ENCODE assay signal across 8 cellular contexts in genomic region chr2:42906557-42907380, GRCh38.
A peak's percentile ranks its signal among the peaks of the same experiment; 100 is the strongest.
DNase-seq lines count a peak whose midpoint lies in the region; ATAC-seq, FAIRE-seq and TF ChIP-seq lines count a peak whose summit lies in the region.

No MANE protein-coding gene starts in this region.

- no peaks in the 10 kb centered on the region for H3K36me3 ChIP-seq in smooth muscle cell (ENCODE audit: low read depth)

- H3K27me3 Mint-ChIP-seq in endothelial cell (ENCODE audit: unreplicated experiment) = peaks cover 3% of the 10 kb centered on the region

- no peak overlapping the region for H3K27ac Mint-ChIP-seq in endothelial cell (ENCODE audit: unreplicated experiment)

- H3K4me1 Mint-ChIP-seq in endothelial cell (ENCODE audit: unreplicated experiment) = peaks cover 26% of the 10 kb centered on the region

- no peak overlapping the region for H3K4me3 Mint-ChIP-seq in endothelial cell (ENCODE audit: unreplicated experiment)

- peak overlapping the region; percentile 84 for H2AFZ ChIP-seq in smooth muscle cell (ENCODE audit: low read depth)

- H3K4me1 ChIP-seq in smooth muscle cell (ENCODE audit: low read depth) = peaks cover 24% of the 10 kb centered on the region

- peaks cover 4% of the 10 kb centered on the region for H3F3A ChIP-seq in smooth muscle cell (ENCODE audit: low read depth)

- ATAC-seq in HG03095 (IDR thresholded peaks at IDR 0.05; ENCODE audit: unreplicated experiment) = no peak

- no peaks in the 10 kb centered on the region for H3K9me3 ChIP-seq in smooth muscle cell (replicated peaks; ENCODE audit: low read depth)

- peak; percentile 45 for DNase-seq in HT-29 (ENCODE audit: low spot score)
- peak in 39 of 56 donors; percentile 13 to 86 (median 36) for DNase-seq in amygdala (lab: John Stamatoyannopoulos, UW)
- DNase-seq in iPS-NIHi7 (ENCODE audit: extremely low spot score) = peak; percentile 74
- no peak for DNase-seq in smooth muscle cell (lab: John Stamatoyannopoulos, UW; ENCODE audit: unreplicated experiment)
- no peak for DNase-seq in D721Med (ENCODE audit: insufficient read length, low spot score)
- DNase-seq in endothelial cell (ENCODE audit: low spot score) = no peak
- no peak for DNase-seq in activated T-cell treated with anti-CD3 and anti-CD28 coated beads for 4 hours

- H3K36me3 Mint-ChIP-seq in endothelial cell (ENCODE audit: low read depth, unreplicated experiment) = no peaks in the 10 kb centered on the region

- WGBS in smooth muscle cell (ENCODE audit: low lambda C conversion rate) = 14% methylated on average over 15 of the region's 15 CpGs

- H3K9me3 Mint-ChIP-seq in endothelial cell (ENCODE audit: unreplicated experiment) = no peaks in the 10 kb centered on the region

- no peaks in the 10 kb centered on the region for H3K27me3 ChIP-seq in smooth muscle cell (ENCODE audit: low read depth)

- H4K20me1 ChIP-seq in smooth muscle cell (ENCODE audit: low read depth) = no peaks in the 10 kb centered on the region

- FAIRE-seq in D721Med (lab: Jason Lieb, UNC) = no peak

- TF ChIP-seq CTCF in smooth muscle cell (IDR thresholded peaks at IDR 0.05; ENCODE audit: borderline replicate concordance, insufficient read depth, poor library complexity, severe bottlenecking) (no peak), D721Med (IDR thresholded peaks at IDR 0.05; ENCODE audit: insufficient read depth, missing control alignments) (no peak), endothelial cell (IDR thresholded peaks at IDR 0.05; ENCODE audit: unreplicated experiment) (no peak)

- H3K79me2 ChIP-seq in smooth muscle cell (ENCODE audit: low read depth) = no peaks in the 10 kb centered on the region

- H3K4me2 ChIP-seq in smooth muscle cell = peak overlapping the region; percentile 73

- peak overlapping the region; percentile 61 for H3K9ac ChIP-seq in smooth muscle cell (ENCODE audit: low read depth)

- H3K4me3 ChIP-seq in smooth muscle cell = no peak overlapping the region

- H3K27ac ChIP-seq in smooth muscle cell (ENCODE audit: low read depth) = peak overlapping the region; percentile 72

Comparison
In these comparisons a context has a peak if more than half of its experiments do, and no peak if none do; other contexts are left out.
1. DNase-seq: peak in HT-29 (single experiment), amygdala (39 of 56) and iPS-NIHi7 (single experiment); none in smooth muscle cell (single experiment), D721Med (single experiment), endothelial cell (single experiment) and activated T-cell treated with anti-CD3 and anti-CD28 coated beads for 4 hours (single experiment).